ENCODE assay signal across 8 cellular contexts in genomic region chr13:94416454-94417080, GRCh38.
DNase-seq lines count a peak whose midpoint lies in the region; FAIRE-seq and TF ChIP-seq lines count a peak whose summit lies in the region.

No MANE protein-coding gene starts in this region.

- 71% methylated on average over 7 of the region's 7 CpGs for WGBS in esophagus muscularis mucosa

- peaks cover 0 to 6% (median 4%) of the 10 kb centered on the region in 4 donors for H3K9me3 ChIP-seq in esophagus muscularis mucosa

- peak; percentile 59 for DNase-seq in COLO668 (lab: John Stamatoyannopoulos, UW; ENCODE audit: unreplicated experiment)
- DNase-seq in HEK293T (ENCODE audit: extremely low spot score) = peak; percentile 84
- peak; percentile 19 for DNase-seq in RCC 7860 (ENCODE audit: low spot score)
- DNase-seq in iPS-NIHi11 (ENCODE audit: low spot score) = peak; percentile 67
- no peak for DNase-seq in esophagus muscularis mucosa (ENCODE audit: extremely low spot score)
- DNase-seq in effector CD8-positive, alpha-beta T cell (lab: John Stamatoyannopoulos, UW) = no peak
- no peak for DNase-seq in anterior cingulate cortex (lab: John Stamatoyannopoulos, UW)
- DNase-seq in stimulated activated CD4-positive, alpha-beta T cell treated with anti-CD3 and anti-CD28 coated beads, Interleukin-4, amount 100 ng/mL, for 1 hour = no peak

- H3K4me1 ChIP-seq in esophagus muscularis mucosa = peaks cover 0 to 4% (median 0%) of the 10 kb centered on the region in 4 donors

- no peaks in the 10 kb centered on the region for H3K36me3 ChIP-seq in esophagus muscularis mucosa

- FAIRE-seq in RCC 7860 (lab: Jason Lieb, UNC) = no peak

- TF ChIP-seq EP300 in esophagus muscularis mucosa (IDR thresholded peaks at IDR 0.05) = no peak

- POLR2A ChIA-PET in HEK293T (lab: Yijun Ruan, JAX) = no interaction called here

- H3K27me3 ChIP-seq in esophagus muscularis mucosa = peaks cover 0 to 10% (median 0%) of the 10 kb centered on the region in 4 donors

- H3K4me3 ChIP-seq in esophagus muscularis mucosa = no peak overlapping the region

- intact Hi-C loops in esophagus muscularis mucosa (cut with DNase I) = no loop called here

- no peak overlapping the region for H3K27ac ChIP-seq in esophagus muscularis mucosa (replicated peaks in 1 of 4)

- TF ChIP-seq CTCF in esophagus muscularis mucosa (IDR thresholded peaks at IDR 0.05) = peak in 1 of 3 experiments; percentile 2

- TF ChIP-seq POLR2A in esophagus muscularis mucosa (IDR thresholded peaks at IDR 0.05; ENCODE audit: low read depth) = no peak

- CTCF ChIA-PET in HEK293T (lab: Yijun Ruan, JAX) = interaction anchor here (0.6 to 3.4 kb wide), 17 partner anchors 9 to 1555 kb away, joined by 3 to 29 read pairs (median 5); no protein-coding TSS in a partner anchor

TF ChIP-seq in HEK293T, 16 proteins besides CTCF, POLR2A, EP300 and RAD21:
- TF ChIP-seq BHLHE40 (IDR thresholded peaks at IDR 0.05; ENCODE audit: borderline replicate concordance) (no peak), ZNF384 (IDR thresholded peaks at IDR 0.05) (no peak), SP1 (IDR thresholded peaks at IDR 0.05) (no peak), FOXK2 (IDR thresholded peaks at IDR 0.05) (no peak), ELF4 (IDR thresholded peaks at IDR 0.05) (no peak), CTBP1 (IDR thresholded peaks at IDR 0.05; ENCODE audit: borderline replicate concordance) (no peak), TARDBP (IDR thresholded peaks at IDR 0.05) (no peak), L3MBTL2 (conservative IDR thresholded peaks at IDR 0.05) (no peak), FOXM1 (IDR thresholded peaks at IDR 0.05; ENCODE audit: borderline replicate concordance) (no peak)
- TF ChIP-seq, protein P1, sequence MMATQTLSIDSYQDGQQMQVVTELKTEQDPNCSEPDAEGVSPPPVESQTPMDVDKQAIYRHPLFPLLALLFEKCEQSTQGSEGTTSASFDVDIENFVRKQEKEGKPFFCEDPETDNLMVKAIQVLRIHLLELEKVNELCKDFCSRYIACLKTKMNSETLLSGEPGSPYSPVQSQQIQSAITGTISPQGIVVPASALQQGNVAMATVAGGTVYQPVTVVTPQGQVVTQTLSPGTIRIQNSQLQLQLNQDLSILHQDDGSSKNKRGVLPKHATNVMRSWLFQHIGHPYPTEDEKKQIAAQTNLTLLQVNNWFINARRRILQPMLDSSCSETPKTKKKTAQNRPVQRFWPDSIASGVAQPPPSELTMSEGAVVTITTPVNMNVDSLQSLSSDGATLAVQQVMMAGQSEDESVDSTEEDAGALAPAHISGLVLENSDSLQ (IDR thresholded peaks at IDR 0.05) = no peak

Comparison
In these comparisons a context has a peak if more than half of its experiments do, and no peak if none do; other contexts are left out.
1. DNase-seq: peak in COLO668 (single experiment), HEK293T (single experiment), RCC 7860 (single experiment) and iPS-NIHi11 (single experiment); none in esophagus muscularis mucosa (single experiment), effector CD8-positive, alpha-beta T cell (single experiment), anterior cingulate cortex (0 of 58) and stimulated activated CD4-positive, alpha-beta T cell treated with anti-CD3 and anti-CD28 coated beads, Interleukin-4, amount 100 ng/mL, for 1 hour (single experiment).